In genomic region chr14:38910092-38910491, GRCh38 we compare ENCODE assay signal across 27 cellular contexts.
DNase-seq lines count a peak whose midpoint lies in the region; ATAC-seq and TF ChIP-seq lines count a peak whose summit lies in the region.
"Had no signal": no experiment of that assay in that cellular context is flagged by ENCODE, and none has a peak within 500 bp of the region (broad histone marks: within the 10 kb centered on the region; RNA-seq: fewer than 3 reads in every experiment).

No MANE protein-coding gene starts in this region.

- DNase-seq in GM13977 (ENCODE audit: low spot score), result peak; percentile 7
- no peak for DNase-seq in AG08395 (ENCODE audit: low spot score)
- DNase-seq in superior temporal gyrus (ENCODE audit: extremely low spot score), result no peak
- DNase-seq in activated T-helper 2 cell treated with anti-CD3 and anti-CD28 coated beads, Interferon-gamma antibody, Interleukin-2, Interleukin-4, amounts not matched to agents 10 μg/mL and 5 μg/mL and 100 μg/mL, durations not matched to agents 14 hours and 24 hours and 36 hours (ENCODE audit: low spot score), result no peak
- DNase-seq in GM03348 (ENCODE audit: low spot score), result no peak
- DNase-seq: activated naive CD8-positive, alpha-beta T cell treated with anti-CD3 and anti-CD28 coated beads, Interleukin-2, amount 50 U/mL, for 24 hours; activated T-cell treated with anti-CD3 and anti-CD28 coated beads for 4 hours; BE2C; caudate nucleus; cortex of kidney; effector memory CD8-positive, alpha-beta T cell; erythroblast; left ventricle myocardium superior; naive thymus-derived CD4-positive, alpha-beta T cell; NCI-H1417 treated with DMSO at 0.1 percent for 48 hours; NCI-H446 treated with DMSO at 0.1 percent for 48 hours; stimulated activated CD4-positive, alpha-beta T cell treated with anti-CD3 and anti-CD28 coated beads, Interleukin-12 subunit alpha, Interleukin-12 subunit beta, amount 100 ng/mL, for 4 hours; stimulated activated CD4-positive, alpha-beta T cell treated with anti-CD3 and anti-CD28 coated beads, Interleukin-4, amount 100 ng/mL, for 24 hours; substantia nigra; upper lobe of right lung had no signal

- H3K27ac Mint-ChIP-seq in activated T-helper 2 cell treated with anti-CD3 and anti-CD28 coated beads, Interferon-gamma antibody, Interleukin-2, Interleukin-4, amounts not matched to agents 10 μg/mL and 5 μg/mL and 100 μg/mL, durations not matched to agents 14 hours and 24 hours and 36 hours, result no peak overlapping the region
- H3K27ac Mint-ChIP-seq: activated naive CD8-positive, alpha-beta T cell treated with anti-CD3 and anti-CD28 coated beads, Interleukin-2, amount 50 U/mL, for 24 hours; effector memory CD8-positive, alpha-beta T cell; mesothelial cell of epicardium; naive thymus-derived CD4-positive, alpha-beta T cell; stimulated activated effector memory CD8-positive, alpha-beta T cell treated with anti-CD3 and anti-CD28 coated beads, Interleukin-12 subunit alpha, Interleukin-12 subunit beta, amount 100 ng/mL, for 72 hours had no signal

- H3K27me3 Mint-ChIP-seq in activated T-helper 2 cell treated with anti-CD3 and anti-CD28 coated beads, Interferon-gamma antibody, Interleukin-2, Interleukin-4, amounts not matched to agents 10 μg/mL and 5 μg/mL and 100 μg/mL, durations not matched to agents 14 hours and 24 hours and 36 hours (ENCODE audit: low read depth), result no peaks in the 10 kb centered on the region

- no peak overlapping the region for H3K4me3 Mint-ChIP-seq in activated T-helper 2 cell treated with anti-CD3 and anti-CD28 coated beads, Interferon-gamma antibody, Interleukin-2, Interleukin-4, amounts not matched to agents 10 μg/mL and 5 μg/mL and 100 μg/mL, durations not matched to agents 14 hours and 24 hours and 36 hours (ENCODE audit: low read depth)
- H3K4me3 Mint-ChIP-seq: activated naive CD8-positive, alpha-beta T cell treated with anti-CD3 and anti-CD28 coated beads, Interleukin-2, amount 50 U/mL, for 24 hours; effector memory CD8-positive, alpha-beta T cell; mesothelial cell of epicardium; naive thymus-derived CD4-positive, alpha-beta T cell; stimulated activated effector memory CD8-positive, alpha-beta T cell treated with anti-CD3 and anti-CD28 coated beads, Interleukin-12 subunit alpha, Interleukin-12 subunit beta, amount 100 ng/mL, for 72 hours had no signal

- no peak for TF ChIP-seq CTCF in GM13977 (IDR thresholded peaks at IDR 0.05; ENCODE audit: extremely low read depth, insufficient read depth, missing control alignments)

- H3K9me3 Mint-ChIP-seq in activated T-helper 2 cell treated with anti-CD3 and anti-CD28 coated beads, Interferon-gamma antibody, Interleukin-2, Interleukin-4, amounts not matched to agents 10 μg/mL and 5 μg/mL and 100 μg/mL, durations not matched to agents 14 hours and 24 hours and 36 hours, result no peaks in the 10 kb centered on the region
- H3K9me3 Mint-ChIP-seq: activated naive CD8-positive, alpha-beta T cell treated with anti-CD3 and anti-CD28 coated beads, Interleukin-2, amount 50 U/mL, for 24 hours; stimulated activated effector memory CD8-positive, alpha-beta T cell treated with anti-CD3 and anti-CD28 coated beads, Interleukin-12 subunit alpha, Interleukin-12 subunit beta, amount 100 ng/mL, for 72 hours had no signal

- ATAC-seq in GM18907 (IDR thresholded peaks at IDR 0.05; ENCODE audit: unreplicated experiment) (peak; percentile 65), GM21786 (IDR thresholded peaks at IDR 0.05; ENCODE audit: unreplicated experiment) (peak; percentile 79), HG03442 (IDR thresholded peaks at IDR 0.05; ENCODE audit: unreplicated experiment) (peak; percentile 83)
- ATAC-seq: activated naive CD8-positive, alpha-beta T cell treated with anti-CD3 and anti-CD28 coated beads, Interleukin-2, amount 50 U/mL, for 24 hours; effector memory CD8-positive, alpha-beta T cell; HCT116; left ventricle myocardium superior; naive thymus-derived CD4-positive, alpha-beta T cell; sciatic nerve; stimulated activated effector memory CD8-positive, alpha-beta T cell treated with anti-CD3 and anti-CD28 coated beads, Interleukin-12 subunit alpha, Interleukin-12 subunit beta, amount 100 ng/mL, for 72 hours; upper lobe of right lung had no signal

- H3K4me1 Mint-ChIP-seq in activated T-helper 2 cell treated with anti-CD3 and anti-CD28 coated beads, Interferon-gamma antibody, Interleukin-2, Interleukin-4, amounts not matched to agents 10 μg/mL and 5 μg/mL and 100 μg/mL, durations not matched to agents 14 hours and 24 hours and 36 hours (ENCODE audit: low read depth), result no peaks in the 10 kb centered on the region
- H3K4me1 Mint-ChIP-seq: activated naive CD8-positive, alpha-beta T cell treated with anti-CD3 and anti-CD28 coated beads, Interleukin-2, amount 50 U/mL, for 24 hours; mesothelial cell of epicardium; naive thymus-derived CD4-positive, alpha-beta T cell; stimulated activated effector memory CD8-positive, alpha-beta T cell treated with anti-CD3 and anti-CD28 coated beads, Interleukin-12 subunit alpha, Interleukin-12 subunit beta, amount 100 ng/mL, for 72 hours had no signal

- intact Hi-C loops in activated T-helper 2 cell treated with anti-CD3 and anti-CD28 coated beads, Interferon-gamma antibody, Interleukin-2, Interleukin-4, amounts not matched to agents 10 μg/mL and 5 μg/mL and 100 μg/mL, durations not matched to agents 14 hours and 24 hours and 36 hours (cut with micrococcal nuclease), result no loop called here

- in situ Hi-C loops in GM13977 (cut with MboI; ENCODE audit: low pct_unique_long_range_greater_than_20kb, low sequenced_read_pairs, unreplicated experiment), result no loop called here

- no peaks in the 10 kb centered on the region for H3K36me3 Mint-ChIP-seq in activated T-helper 2 cell treated with anti-CD3 and anti-CD28 coated beads, Interferon-gamma antibody, Interleukin-2, Interleukin-4, amounts not matched to agents 10 μg/mL and 5 μg/mL and 100 μg/mL, durations not matched to agents 14 hours and 24 hours and 36 hours (ENCODE audit: low read depth)
- H3K36me3 Mint-ChIP-seq: mesothelial cell of epicardium; naive thymus-derived CD4-positive, alpha-beta T cell; stimulated activated effector memory CD8-positive, alpha-beta T cell treated with anti-CD3 and anti-CD28 coated beads, Interleukin-12 subunit alpha, Interleukin-12 subunit beta, amount 100 ng/mL, for 72 hours had no signal
